ENCODE assay signal across 8 cellular contexts in the genomic region with DNA sequence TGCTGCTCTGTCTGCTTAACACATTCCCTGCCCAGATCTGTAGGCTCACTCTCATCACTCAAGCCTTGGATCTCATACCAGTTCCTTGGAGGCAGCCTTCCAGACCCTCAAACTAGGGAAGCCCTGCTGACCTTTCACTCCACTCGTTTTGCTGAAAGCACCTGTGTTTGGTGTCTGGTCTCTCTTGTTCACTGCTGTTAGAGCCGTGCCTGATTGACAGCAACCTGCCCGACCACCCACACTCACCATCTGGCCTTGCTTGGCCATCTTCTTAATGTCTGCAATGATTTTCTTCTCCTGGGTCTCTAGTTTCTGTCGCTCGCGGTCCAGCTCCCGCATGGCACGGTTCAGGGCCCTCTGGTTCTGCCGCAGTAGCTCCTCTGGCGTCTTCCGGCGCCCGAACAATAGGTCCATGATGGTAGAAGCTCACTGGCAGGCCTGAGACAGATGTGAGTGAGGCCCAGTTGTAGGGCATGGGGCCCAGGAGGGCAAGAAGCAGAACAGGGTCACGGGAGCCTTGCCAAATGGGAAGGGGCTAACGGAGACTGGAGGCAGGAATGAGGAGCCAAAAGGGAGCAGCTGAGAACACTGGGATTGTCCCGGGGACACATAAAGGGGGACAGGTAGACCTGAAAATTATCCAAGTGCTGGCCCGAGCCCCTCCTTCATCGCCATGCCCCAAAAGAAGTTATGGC. TPM values are rescaled to one million over a fixed set of nuclear protein-coding genes. Genes with fewer than 3 reads are reported as not detected.
DNase-seq lines count a peak whose midpoint lies in the region; ATAC-seq, FAIRE-seq and TF ChIP-seq lines count a peak whose summit lies in the region.

No MANE protein-coding gene starts in this region.

- H3K4me1 Mint-ChIP-seq in H9, result peaks cover 24 to 36% of the 10 kb centered on the region in 2 experiments
- peaks cover 36% of the 10 kb centered on the region for H3K4me1 Mint-ChIP-seq in activated CD8-positive, alpha-beta T cell treated with anti-CD3 and anti-CD28 coated beads for 36 hours (ENCODE audit: low read depth)

- no peak for ATAC-seq in activated CD8-positive, alpha-beta T cell treated with anti-CD3 and anti-CD28 coated beads for 36 hours
- no peak for ATAC-seq in HG03175 (IDR thresholded peaks at IDR 0.05; ENCODE audit: unreplicated experiment)

- H3K4me3 ChIP-seq in iPS DF 6.9 (ENCODE audit: low read length) (peak overlapping the region; percentile 66; the same call in 1 of the 2 replicates), small intestine (ENCODE audit: low read depth in 1 of 2, low read length in 2 of 2) (peak overlapping the region; percentile 60 to 80)

- H3K36me3 ChIP-seq in iPS DF 6.9 (ENCODE audit: control insufficient read depth, insufficient read depth, low read length), result peaks cover 40% of the 10 kb centered on the region
- H3K36me3 ChIP-seq in small intestine (ENCODE audit: control insufficient read depth in 2 of 2, insufficient read depth in 2 of 2, low read length in 2 of 2), result peaks cover 17 to 24% of the 10 kb centered on the region in 2 donors

- H3K4ac ChIP-seq in H9 (ENCODE audit: low read depth, low read length), result no peak overlapping the region

- POLR2A ChIA-PET in activated CD8-positive, alpha-beta T cell treated with anti-CD3 and anti-CD28 coated beads for 36 hours (lab: Charles Lee), result interaction anchor here (0.8 to 13.1 kb wide), 10 partner anchors 9 to 207 kb away, joined by 3 to 164 read pairs (median 6); partner anchors contain the start of genes TRIM28, ZBTB45 and ZNF446

- no peak overlapping the region for H2BK15ac ChIP-seq in H9 (ENCODE audit: low read depth, low read length)

- no peak overlapping the region for H3K23ac ChIP-seq in H9 (ENCODE audit: insufficient read length, low read depth, low read length)

- no peaks in the 10 kb centered on the region for H3K4me1 ChIP-seq in H9 (ENCODE audit: insufficient read depth, low read length)
- H3K4me1 ChIP-seq in iPS DF 6.9 (ENCODE audit: control insufficient read depth, insufficient read depth, low read length), result no peaks in the 10 kb centered on the region
- H3K4me1 ChIP-seq in small intestine (ENCODE audit: control insufficient read depth in 2 of 2, insufficient read depth in 1 of 2, low read depth in 1 of 2, low read length in 1 of 2), result peaks cover 0 to 4% of the 10 kb centered on the region in 2 donors

- H3K18ac ChIP-seq in H9 (ENCODE audit: insufficient read length, low read depth, low read length), result peak overlapping the region; percentile 13

- FAIRE-seq in small intestine (lab: Jason Lieb, UNC), result no peak

- no CpG with 5 or more reads among the region's 18 CpGs for WGBS in H9 (ENCODE audit: extremely low coverage, insufficient read length, low lambda C conversion rate)
- WGBS in iPS DF 6.9 (ENCODE audit: insufficient coverage, insufficient read length), result no CpG with 5 or more reads among the region's 18 CpGs
- 21 to 33% (median 26%) methylated on average over 18 of the region's 18 CpGs for WGBS in small intestine, 3 donors

- no peak overlapping the region for H3K56ac ChIP-seq in H9 (ENCODE audit: insufficient read length, low read depth, low read length)

- no peak overlapping the region for H2AFZ ChIP-seq in H9 (ENCODE audit: low read length)

- H3T11ph ChIP-seq in H9 (ENCODE audit: low read length), result no peak overlapping the region

- no peaks in the 10 kb centered on the region; a peak in 2 of 5 replicates for H3K9me3 Mint-ChIP-seq in H9
- H3K9me3 Mint-ChIP-seq in activated CD8-positive, alpha-beta T cell treated with anti-CD3 and anti-CD28 coated beads for 36 hours, result no peaks in the 10 kb centered on the region

- no peak for TF ChIP-seq CTCF in H9 (conservative IDR thresholded peaks at IDR 0.05)
- no peak for TF ChIP-seq CTCF in activated CD8-positive, alpha-beta T cell treated with anti-CD3 and anti-CD28 coated beads for 36 hours (IDR thresholded peaks at IDR 0.05)

- no peak overlapping the region for H2BK5ac ChIP-seq in H9 (ENCODE audit: insufficient read length, low read length)

- DNase-seq in H9 (no peak), iPS DF 6.9 (ENCODE audit: low read depth, low spot score) (no peak), small intestine (no peak), SKM-1 (lab: John Stamatoyannopoulos, UW; ENCODE audit: unreplicated experiment) (no peak), NCI-H2107 treated with DMSO at 0.1 percent for 48 hours (lab: John Stamatoyannopoulos, UW; ENCODE audit: unreplicated experiment) (no peak), SIG-M5 treated with dmso at 0.1 percent for 504 hours (lab: John Stamatoyannopoulos, UW; ENCODE audit: unreplicated experiment) (no peak)
- no peak for DNase-seq in activated CD8-positive, alpha-beta T cell treated with anti-CD3 and anti-CD28 coated beads for 36 hours

- peak overlapping the region; percentile 83 for H3K9ac ChIP-seq in H9 (ENCODE audit: extremely low read depth, insufficient read length, low read length)

- H3K27me3 Mint-ChIP-seq in H9 (ENCODE audit: low read depth), result peaks cover 1% of the 10 kb centered on the region; the same call in 1 of the 2 replicates
- H3K27me3 Mint-ChIP-seq in activated CD8-positive, alpha-beta T cell treated with anti-CD3 and anti-CD28 coated beads for 36 hours, result no peaks in the 10 kb centered on the region

- H3K27ac ChIP-seq in H9 (ENCODE audit: insufficient read length, low read depth, low read length) (peak overlapping the region; percentile 25), iPS DF 6.9 (ENCODE audit: low read length) (no peak overlapping the region), small intestine (ENCODE audit: low read depth in 1 of 2, low read length in 1 of 2) (peak overlapping the region; percentile 86 to 97)

- H3K14ac ChIP-seq in H9 (ENCODE audit: insufficient read depth, low read length), result no peak overlapping the region; the same call in 1 of the 2 replicates

- H3K23me2 ChIP-seq in H9 (ENCODE audit: insufficient read length, low read depth, low read length, poor library complexity, severe bottlenecking), result peaks cover 16% of the 10 kb centered on the region

- CTCF ChIA-PET in activated CD8-positive, alpha-beta T cell treated with anti-CD3 and anti-CD28 coated beads for 36 hours (lab: Charles Lee), result interaction anchor here (1.5 to 3.1 kb wide), 3 partner anchors 27 to 35 kb away, joined by 4 to 19 read pairs (median 5); partner anchors contain the start of gene ZBTB45

- H3K79me1 ChIP-seq in H9 (ENCODE audit: insufficient read depth, low read depth, low read length, poor library complexity, severe bottlenecking), result no peaks in the 10 kb centered on the region

- H3K9me3 ChIP-seq in H9 (ENCODE audit: control insufficient read depth, low read depth, low read length) (no peaks in the 10 kb centered on the region), iPS DF 6.9 (ENCODE audit: control insufficient read depth, insufficient read depth, low read length) (no peaks in the 10 kb centered on the region), small intestine (ENCODE audit: control insufficient read depth, low read depth) (no peaks in the 10 kb centered on the region)

- no peak overlapping the region for H2BK20ac ChIP-seq in H9 (ENCODE audit: low read depth, low read length, poor library complexity, severe bottlenecking)

- no peak overlapping the region for H2BK12ac ChIP-seq in H9 (ENCODE audit: insufficient read length, low read depth, low read length)

- H3K36me3 Mint-ChIP-seq in H9 (ENCODE audit: insufficient read depth in 1 of 3, low read depth in 3 of 3), result peaks cover 38 to 78% (median 61%) of the 10 kb centered on the region in 3 experiments; a peak in 6 of 7 replicates
- peaks cover 71% of the 10 kb centered on the region for H3K36me3 Mint-ChIP-seq in activated CD8-positive, alpha-beta T cell treated with anti-CD3 and anti-CD28 coated beads for 36 hours (ENCODE audit: low read depth)

- H3K27me3 ChIP-seq in H9 (ENCODE audit: insufficient read depth, low read length), result no peaks in the 10 kb centered on the region
- H3K27me3 ChIP-seq in iPS DF 6.9 (ENCODE audit: control insufficient read depth, insufficient read depth, low read length), result no peaks in the 10 kb centered on the region
- no peaks in the 10 kb centered on the region for H3K27me3 ChIP-seq in small intestine (ENCODE audit: control insufficient read depth in 2 of 2, insufficient read depth in 2 of 2, low read length in 2 of 2)

- H3K4me3 Mint-ChIP-seq in H9, result peak overlapping the region; percentile 94 to 96
- H3K4me3 Mint-ChIP-seq in activated CD8-positive, alpha-beta T cell treated with anti-CD3 and anti-CD28 coated beads for 36 hours, result peak overlapping the region; percentile 98

- H4K91ac ChIP-seq in H9 (ENCODE audit: insufficient read length, low read depth, low read length), result no peak overlapping the region

- H3K79me2 ChIP-seq in H9 (ENCODE audit: insufficient read depth, low read length), result peaks cover 8% of the 10 kb centered on the region; the same call in 1 of the 2 replicates

- peak overlapping the region; percentile 92 to 98 (median 98) for H3K27ac Mint-ChIP-seq in H9
- peak overlapping the region; percentile 100 for H3K27ac Mint-ChIP-seq in activated CD8-positive, alpha-beta T cell treated with anti-CD3 and anti-CD28 coated beads for 36 hours

- no peak overlapping the region for H4K5ac ChIP-seq in H9 (ENCODE audit: insufficient read length, low read depth, low read length)

- H4K20me1 ChIP-seq in H9 (ENCODE audit: control insufficient read depth, insufficient read depth, insufficient read length), result no peaks in the 10 kb centered on the region

- intact Hi-C loops in activated CD8-positive, alpha-beta T cell treated with anti-CD3 and anti-CD28 coated beads for 36 hours (cut with micrococcal nuclease), result no loop called here

- peak overlapping the region; percentile 89 for H3K4me2 ChIP-seq in H9 (ENCODE audit: insufficient read depth, insufficient read length, low read length)

- no peak overlapping the region for H2AK5ac ChIP-seq in H9 (ENCODE audit: insufficient read length, low read length)

- H4K8ac ChIP-seq in H9 (replicated peaks; ENCODE audit: insufficient read length, low read depth, low read length), result no peak overlapping the region

- no peak overlapping the region for H2BK120ac ChIP-seq in H9 (ENCODE audit: low read depth, low read length, poor library complexity, severe bottlenecking)

RNA-seq across cellular contexts. Expression of gene CHMP2A, which starts 1.0 kb away (rescaled TPM):
- 105 and 109 TPM in 2 replicates for total RNA-seq in H9 (2021)
- 10 to 100 TPM; 88.3 to 90.0 TPM for total RNA-seq in activated CD8-positive, alpha-beta T cell treated with anti-CD3 and anti-CD28 coated beads for 36 hours
- polyA plus RNA-seq in small intestine, result 100 to 1,000 TPM; 165 to 384 (median 304) TPM

RNA-seq across cellular contexts. Expression of gene UBE2M, which starts 4.5 kb away (rescaled TPM):
- total RNA-seq in H9 (2021), result 127 and 136 TPM in 2 replicates
- 100 to 1,000 TPM; 107 to 114 TPM for total RNA-seq in activated CD8-positive, alpha-beta T cell treated with anti-CD3 and anti-CD28 coated beads for 36 hours
- polyA plus RNA-seq in small intestine, result 10 to 100 TPM; 42.7 to 53.4 (median 45.7) TPM

RNA-seq across cellular contexts. Expression of gene TRIM28, which starts 10.1 kb away (rescaled TPM):
- total RNA-seq in H9 (2021), result 1,058 and 1,084 TPM in 2 replicates
- 100 to 1,000 TPM; 527 to 550 TPM for total RNA-seq in activated CD8-positive, alpha-beta T cell treated with anti-CD3 and anti-CD28 coated beads for 36 hours
- polyA plus RNA-seq in small intestine, result 100 to 1,000 TPM; 151 to 200 (median 155) TPM

RNA-seq across cellular contexts. Expression of gene MZF1, which starts 19.2 kb away (rescaled TPM):
- total RNA-seq in H9 (2021), result 23.6 and 24.2 TPM in 2 replicates
- total RNA-seq in activated CD8-positive, alpha-beta T cell treated with anti-CD3 and anti-CD28 coated beads for 36 hours, result 10 to 100 TPM; 12.1 to 13.4 TPM
- 10 to 100 TPM; 17.5 to 64.0 (median 25.7) TPM for polyA plus RNA-seq in small intestine

RNA-seq across cellular contexts. Expression of gene ZBTB45, which starts 34.3 kb away (rescaled TPM):
- 18.7 and 18.8 TPM in 2 replicates for total RNA-seq in H9 (2021)
- 1 to 10 TPM; 7.4 to 7.9 TPM for total RNA-seq in activated CD8-positive, alpha-beta T cell treated with anti-CD3 and anti-CD28 coated beads for 36 hours
- polyA plus RNA-seq in small intestine, result 1 to 10 TPM; 4.7 to 7.9 (median 5.9) TPM
